7 cellular contexts compared by ENCODE assay signal in the genomic region with DNA sequence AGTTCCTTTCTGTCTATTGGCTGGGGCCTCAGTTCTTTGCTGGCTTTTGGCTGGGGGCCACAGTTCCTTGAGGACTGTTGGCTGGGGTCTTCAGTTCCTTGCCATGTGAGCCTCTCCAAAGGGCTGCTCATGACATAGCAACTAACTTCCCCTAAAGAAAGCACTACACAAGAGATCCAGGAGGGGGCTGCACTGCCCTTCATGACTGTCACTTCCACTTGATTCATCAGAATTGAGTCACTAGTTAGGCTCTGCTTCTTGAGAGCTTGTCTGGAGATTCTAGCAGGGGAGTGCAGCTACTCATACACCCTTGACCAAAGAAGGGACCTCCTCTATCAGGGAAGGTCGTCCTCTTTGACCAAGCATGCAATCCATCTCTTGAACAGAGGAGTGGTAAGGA. TPM values are rescaled to one million over a fixed set of nuclear protein-coding genes. Genes with fewer than 3 reads are reported as not detected.
DNase-seq lines count a peak whose midpoint lies in the region; ATAC-seq lines count a peak whose summit lies in the region.

No MANE protein-coding gene starts in this region.

- peak; percentile 52 for DNase-seq in GM03348 (ENCODE audit: low spot score)
- peak; percentile 9 for DNase-seq in HuH-7 (ENCODE audit: low spot score)
- peak; percentile 13 for DNase-seq in activated T-cell treated with anti-CD3 and anti-CD28 coated beads for 24 hours (ENCODE audit: low read depth)
- DNase-seq in iPS DF 4.7 (ENCODE audit: extremely low read depth, low spot score): peak; percentile 14
- DNase-seq in mesenteric fat pad (ENCODE audit: low spot score): no peak
- no peak for DNase-seq in T-helper 9 cell

- no peak for ATAC-seq in HG03196 (IDR thresholded peaks at IDR 0.05; ENCODE audit: unreplicated experiment)

RNA-seq across cellular contexts. Expression of gene MKX, which starts 38.0 kb away (rescaled TPM):
- 0.55 TPM for total RNA-seq in mesenteric fat pad

Comparison
In these comparisons a context has a peak if more than half of its experiments do, and no peak if none do; other contexts are left out.
1. DNase-seq: peak in GM03348 (single experiment), HuH-7 (single experiment), activated T-cell treated with anti-CD3 and anti-CD28 coated beads for 24 hours (single experiment) and iPS DF 4.7 (single experiment); none in mesenteric fat pad (single experiment) and T-helper 9 cell (single experiment).